9 cellular contexts compared by ENCODE assay signal in genomic region chr6:154683756-154684523, GRCh38.
DNase-seq lines count a peak whose midpoint lies in the region; ATAC-seq and TF ChIP-seq lines count a peak whose summit lies in the region.
"Had no signal": no experiment of that assay in that cellular context is flagged by ENCODE, and none has a peak within 500 bp of the region (broad histone marks: within the 10 kb centered on the region; RNA-seq: fewer than 3 reads in every experiment).

No MANE protein-coding gene starts in this region.

- no peak overlapping the region for H3K27ac Mint-ChIP-seq in stimulated activated effector memory CD8-positive, alpha-beta T cell treated with anti-CD3 and anti-CD28 coated beads, Interleukin-12 subunit alpha, Interleukin-12 subunit beta, amount 100 ng/mL, for 72 hours

- peaks cover 14% of the 10 kb centered on the region for H3K4me1 Mint-ChIP-seq in stimulated activated effector memory CD8-positive, alpha-beta T cell treated with anti-CD3 and anti-CD28 coated beads, Interleukin-12 subunit alpha, Interleukin-12 subunit beta, amount 100 ng/mL, for 72 hours

- H3K4me3 ChIP-seq in GM12864 (ENCODE audit: low read depth, low read length): no peak overlapping the region
- H3K4me3 ChIP-seq in astrocyte of the cerebellum (ENCODE audit: low read depth, low read length): no peak overlapping the region
- H3K4me3 ChIP-seq: lower lobe of right lung had no signal

- no peaks in the 10 kb centered on the region for H3K36me3 Mint-ChIP-seq in stimulated activated effector memory CD8-positive, alpha-beta T cell treated with anti-CD3 and anti-CD28 coated beads, Interleukin-12 subunit alpha, Interleukin-12 subunit beta, amount 100 ng/mL, for 72 hours

- no peak overlapping the region for H3K4me3 Mint-ChIP-seq in stimulated activated effector memory CD8-positive, alpha-beta T cell treated with anti-CD3 and anti-CD28 coated beads, Interleukin-12 subunit alpha, Interleukin-12 subunit beta, amount 100 ng/mL, for 72 hours

- in situ Hi-C loops in astrocyte of the cerebellum (cut with HindIII; ENCODE audit: low sequenced_read_pairs): no loop called here

- DNase-seq in GM12864 (ENCODE audit: low read depth): peak; percentile 24
- peak; percentile 19 for DNase-seq in HS-5 (ENCODE audit: low read depth)
- DNase-seq in astrocyte of the cerebellum (ENCODE audit: low read depth): peak; percentile 26
- peak in 1 of 2 donors; percentile 26 for DNase-seq in stimulated activated effector memory CD8-positive, alpha-beta T cell treated with anti-CD3 and anti-CD28 coated beads, Interleukin-12 subunit alpha, Interleukin-12 subunit beta, amount 100 ng/mL, for 72 hours (ENCODE audit: low spot score in 2 of 2)
- DNase-seq in D341Med (ENCODE audit: low spot score): no peak
- no peak for DNase-seq in COLO668 (lab: John Stamatoyannopoulos, UW; ENCODE audit: unreplicated experiment)
- no peak for DNase-seq in HuH-7.5 (ENCODE audit: low spot score)
- DNase-seq: lower lobe of right lung had no signal

- no peaks in the 10 kb centered on the region for H3K9me3 Mint-ChIP-seq in stimulated activated effector memory CD8-positive, alpha-beta T cell treated with anti-CD3 and anti-CD28 coated beads, Interleukin-12 subunit alpha, Interleukin-12 subunit beta, amount 100 ng/mL, for 72 hours

- no peak for TF ChIP-seq CTCF in GM12864 (IDR thresholded peaks at IDR 0.05; ENCODE audit: low read depth, low read length, missing control alignments)
- TF ChIP-seq CTCF in astrocyte of the cerebellum (IDR thresholded peaks at IDR 0.05; ENCODE audit: low read depth, low read length, missing control alignments): no peak

- peak; percentile 84 for ATAC-seq in GM21526 (IDR thresholded peaks at IDR 0.05; ENCODE audit: low FRiP score, unreplicated experiment)
- ATAC-seq in stimulated activated effector memory CD8-positive, alpha-beta T cell treated with anti-CD3 and anti-CD28 coated beads, Interleukin-12 subunit alpha, Interleukin-12 subunit beta, amount 100 ng/mL, for 72 hours: peak; percentile 40

Comparison
In these comparisons a context has a peak if more than half of its experiments do, and no peak if none do; other contexts are left out.
1. DNase-seq: peak in GM12864 (single experiment), HS-5 (single experiment) and astrocyte of the cerebellum (single experiment); none in D341Med (single experiment), COLO668 (single experiment) and HuH-7.5 (single experiment).